Comparison of ENCODE assay signal across 11 cellular contexts in genomic region chr12:93767524-93767863, GRCh38.
DNase-seq lines count a peak whose midpoint lies in the region; ATAC-seq lines count a peak whose summit lies in the region.
"Had no signal": no experiment of that assay in that cellular context is flagged by ENCODE, and none has a peak within 500 bp of the region (broad histone marks: within the 10 kb centered on the region; RNA-seq: fewer than 3 reads in every experiment).

No MANE protein-coding gene starts in this region.

- H3K9me3 Mint-ChIP-seq in activated CD4-positive, alpha-beta memory T cell treated with anti-CD3 and anti-CD28 coated beads, Interleukin-2, amount 10 ng/mL, durations not matched to agents 7 days and 5 days: peaks cover 3% of the 10 kb centered on the region

- intact Hi-C loops in posterior cingulate gyrus (cut with DNase I): loop anchor here (1.0 to 5.0 kb wide), 3 partner anchors 211 to 334 kb away; no protein-coding TSS in a partner anchor

- H3K4me3 ChIP-seq in ACC112 (ENCODE audit: low read depth, low read length) (peak overlapping the region; percentile 44; the same call in 1 of the 2 replicates), mesenchymal stem cell (ENCODE audit: insufficient read depth in 1 of 2, low read depth in 1 of 2, low read length in 2 of 2) (no peak overlapping the region)

- H4K8ac ChIP-seq in mesenchymal stem cell (ENCODE audit: low read length): no peak overlapping the region

- no peak overlapping the region for H2BK120ac ChIP-seq in mesenchymal stem cell (ENCODE audit: low read depth, low read length)

- POLR2A ChIA-PET in activated CD4-positive, alpha-beta memory T cell treated with anti-CD3 and anti-CD28 coated beads, Interleukin-2, amount 10 ng/mL, durations not matched to agents 7 days and 5 days (lab: Charles Lee): interaction anchor here (0.9 to 3.7 kb wide), 10 partner anchors 9 to 334 kb away, joined by 3 to 55 read pairs (median 6); partner anchors contain the start of gene CRADD

- CTCF ChIA-PET in activated CD4-positive, alpha-beta memory T cell treated with anti-CD3 and anti-CD28 coated beads, Interleukin-2, amount 10 ng/mL, durations not matched to agents 7 days and 5 days (lab: Charles Lee): interaction anchor here (0.6 to 5.8 kb wide), 31 partner anchors 9 to 780 kb away, joined by 3 to 237 read pairs (median 4); no protein-coding TSS in a partner anchor

- H3K14ac ChIP-seq in mesenchymal stem cell (ENCODE audit: low read length in 2 of 2): no peak overlapping the region

- H2BK5ac ChIP-seq in mesenchymal stem cell (ENCODE audit: low read depth, low read length, poor library complexity, severe bottlenecking): no peak overlapping the region

- peaks cover 47% of the 10 kb centered on the region for H3K4me1 Mint-ChIP-seq in activated CD4-positive, alpha-beta memory T cell treated with anti-CD3 and anti-CD28 coated beads, Interleukin-2, amount 10 ng/mL, durations not matched to agents 7 days and 5 days

- H3K27me3 ChIP-seq in ACC112 (ENCODE audit: insufficient read depth, low read length) (no peaks in the 10 kb centered on the region), mesenchymal stem cell (ENCODE audit: control insufficient read depth in 1 of 2, insufficient read depth in 1 of 2, low read length in 2 of 2) (no peaks in the 10 kb centered on the region)
- H3K27me3 ChIP-seq: brain microvascular endothelial cell had no signal

- H2AK5ac ChIP-seq in mesenchymal stem cell (ENCODE audit: low read length, severe bottlenecking): no peak overlapping the region

- H3K4ac ChIP-seq in mesenchymal stem cell (ENCODE audit: low read depth in 1 of 2, low read length in 2 of 2): no peak overlapping the region

- H3K79me1 ChIP-seq in mesenchymal stem cell (replicated peaks; ENCODE audit: low read length, poor library complexity, severe bottlenecking): no peaks in the 10 kb centered on the region

- H3K36me3 Mint-ChIP-seq in activated CD4-positive, alpha-beta memory T cell treated with anti-CD3 and anti-CD28 coated beads, Interleukin-2, amount 10 ng/mL, durations not matched to agents 7 days and 5 days (ENCODE audit: low read depth): peaks cover 2% of the 10 kb centered on the region

- H3K27ac Mint-ChIP-seq in activated CD4-positive, alpha-beta memory T cell treated with anti-CD3 and anti-CD28 coated beads, Interleukin-2, amount 10 ng/mL, durations not matched to agents 7 days and 5 days: peak overlapping the region; percentile 75

- H3K79me2 ChIP-seq in ACC112 (ENCODE audit: control insufficient read depth, insufficient read depth, low read length, unreplicated experiment): no peaks in the 10 kb centered on the region

- H3K27me3 Mint-ChIP-seq in activated CD4-positive, alpha-beta memory T cell treated with anti-CD3 and anti-CD28 coated beads, Interleukin-2, amount 10 ng/mL, durations not matched to agents 7 days and 5 days: no peaks in the 10 kb centered on the region

- H3K4me2 ChIP-seq in mesenchymal stem cell (ENCODE audit: low read length, poor library complexity, severe bottlenecking): no peak overlapping the region

- no peak overlapping the region for H4K91ac ChIP-seq in mesenchymal stem cell (ENCODE audit: low read length)

- DNase-seq in HT1080 (ENCODE audit: low read depth): peak; percentile 52
- DNase-seq in activated CD4-positive, alpha-beta memory T cell treated with anti-CD3 and anti-CD28 coated beads, Interleukin-2, amount 10 ng/mL, durations not matched to agents 7 days and 5 days: peak; percentile 45
- no peak for DNase-seq in mesenchymal stem cell
- DNase-seq in posterior cingulate gyrus: no peak
- DNase-seq: DMS153, T1000 had no signal

- H3K9ac ChIP-seq in mesenchymal stem cell (ENCODE audit: low read length): peak overlapping the region; percentile 44

- ATAC-seq in GM19455 (IDR thresholded peaks at IDR 0.05; ENCODE audit: unreplicated experiment): no peak
- ATAC-seq in GM18519 (IDR thresholded peaks at IDR 0.05; ENCODE audit: low FRiP score, unreplicated experiment): no peak
- ATAC-seq in HG03039 (IDR thresholded peaks at IDR 0.05; ENCODE audit: unreplicated experiment): no peak

- no peak overlapping the region for H3K18ac ChIP-seq in mesenchymal stem cell (ENCODE audit: low read depth in 1 of 2, low read length in 2 of 2)

- H3K27ac ChIP-seq in ACC112 (ENCODE audit: low read depth, low read length) (no peak overlapping the region), mesenchymal stem cell (ENCODE audit: low read length, poor library complexity, severe bottlenecking) (no peak overlapping the region)
- H3K27ac ChIP-seq: brain microvascular endothelial cell had no signal

- H3K4me1 ChIP-seq in ACC112 (ENCODE audit: control insufficient read depth, insufficient read depth, low read length, unreplicated experiment) (peaks cover 23% of the 10 kb centered on the region), mesenchymal stem cell (ENCODE audit: control insufficient read depth, insufficient read depth, low read depth, low read length) (no peaks in the 10 kb centered on the region)

- H2AFZ ChIP-seq in ACC112 (ENCODE audit: low read length, unreplicated experiment): no peak overlapping the region
- H2AFZ ChIP-seq in mesenchymal stem cell (ENCODE audit: low read depth, low read length): no peak overlapping the region

- H3K36me3 ChIP-seq in ACC112 (ENCODE audit: insufficient read depth, low read length): no peaks in the 10 kb centered on the region
- no peaks in the 10 kb centered on the region for H3K36me3 ChIP-seq in mesenchymal stem cell (ENCODE audit: control insufficient read depth in 1 of 2, insufficient read depth in 2 of 2, low read depth in 1 of 2, low read length in 2 of 2)
- H3K36me3 ChIP-seq: brain microvascular endothelial cell had no signal

- no peaks in the 10 kb centered on the region for H3K9me3 ChIP-seq in mesenchymal stem cell (ENCODE audit: control insufficient read depth, low read length)

- H3K4me3 Mint-ChIP-seq in activated CD4-positive, alpha-beta memory T cell treated with anti-CD3 and anti-CD28 coated beads, Interleukin-2, amount 10 ng/mL, durations not matched to agents 7 days and 5 days: peak overlapping the region; percentile 5

- no peak overlapping the region for H3K23ac ChIP-seq in mesenchymal stem cell (ENCODE audit: low read length in 2 of 2)

- no peak overlapping the region for H2BK15ac ChIP-seq in mesenchymal stem cell (ENCODE audit: low read depth, poor library complexity, severe bottlenecking)

- H2BK12ac ChIP-seq in mesenchymal stem cell (ENCODE audit: low read length in 2 of 2): no peak overlapping the region

Comparison
In these comparisons a context has a peak if more than half of its experiments do, and no peak if none do; other contexts are left out.
1. DNase-seq: peak in HT1080 (single experiment) and activated CD4-positive, alpha-beta memory T cell treated with anti-CD3 and anti-CD28 coated beads, Interleukin-2, amount 10 ng/mL, durations not matched to agents 7 days and 5 days (single experiment); none in mesenchymal stem cell (single experiment) and posterior cingulate gyrus (0 of 10).